ENCODE assay signal across 20 cellular contexts in genomic region chr3:29514170-29514569, GRCh38.
DNase-seq lines count a peak whose midpoint lies in the region; ATAC-seq, FAIRE-seq and TF ChIP-seq lines count a peak whose summit lies in the region.
"Had no signal": no experiment of that assay in that cellular context is flagged by ENCODE, and none has a peak within 500 bp of the region (broad histone marks: within the 10 kb centered on the region; RNA-seq: fewer than 3 reads in every experiment).

No MANE protein-coding gene starts in this region.

- ATAC-seq in HG02763 (IDR thresholded peaks at IDR 0.05; ENCODE audit: unreplicated experiment): no peak
- no peak for ATAC-seq in HG02623 (IDR thresholded peaks at IDR 0.05; ENCODE audit: unreplicated experiment)
- ATAC-seq: activated CD8-positive, alpha-beta T cell treated with anti-CD3 and anti-CD28 coated beads for 36 hours; effector memory CD8-positive, alpha-beta T cell; natural killer cell treated with Interleukin-12 subunit alpha and Interleukin-12 subunit beta and Interleukin-15 and Interleukin-18, amount 100 ng/mL, for 72 hours had no signal

- H4K20me1 ChIP-seq in BLaER1 treated with 17β-estradiol and CSF1 and Interleukin-3, amounts not matched to agents 10 nM and 100 nM: no peaks in the 10 kb centered on the region
- H4K20me1 ChIP-seq in osteoblast (ENCODE audit: insufficient read depth, low read length): peaks cover 2% of the 10 kb centered on the region

- no peak for FAIRE-seq in frontal cortex (lab: Jason Lieb, UNC)

- H3K27ac ChIP-seq in BLaER1 treated with 17β-estradiol and CSF1 and Interleukin-3, amounts not matched to agents 10 nM and 100 nM: peak overlapping the region in 6 of 11 experiments; percentile 9 to 66 (median 51); a peak in 9 of 22 replicates
- H3K27ac ChIP-seq in osteoblast (ENCODE audit: low read depth, low read length): peak overlapping the region; percentile 21
- H3K27ac ChIP-seq: RWPE1 had no signal

- no peak overlapping the region for H2AFZ ChIP-seq in osteoblast (ENCODE audit: low read length)

- no peaks in the 10 kb centered on the region for H3K9me3 ChIP-seq in BLaER1 treated with 17β-estradiol and CSF1 and Interleukin-3, amounts not matched to agents 10 nM and 100 nM (replicated peaks in 1 of 11)
- H3K9me3 ChIP-seq in osteoblast (ENCODE audit: low read depth, low read length): no peaks in the 10 kb centered on the region

- H3K79me2 ChIP-seq in osteoblast (ENCODE audit: insufficient read depth, low read length): peaks cover 18% of the 10 kb centered on the region

- no peaks in the 10 kb centered on the region for H3K27me3 ChIP-seq in BLaER1 treated with 17β-estradiol and CSF1 and Interleukin-3, amounts not matched to agents 10 nM and 100 nM
- no peaks in the 10 kb centered on the region for H3K27me3 ChIP-seq in osteoblast (ENCODE audit: insufficient read depth, low read length)

- intact Hi-C loops in posterior cingulate gyrus (cut with DNase I): no loop called here

- no peak for TF ChIP-seq CTCF in fibroblast of pulmonary artery (IDR thresholded peaks at IDR 0.05; ENCODE audit: low read length, missing control alignments)
- TF ChIP-seq CTCF in osteoblast (IDR thresholded peaks at IDR 0.05; ENCODE audit: extremely low read depth, low read depth, low read length): no peak

- H3K4me2 ChIP-seq in BLaER1 treated with 17β-estradiol and CSF1 and Interleukin-3, amounts not matched to agents 10 nM and 100 nM: peak overlapping the region in 10 of 11 experiments; percentile 0 to 79 (median 56); a peak in 16 of 22 replicates
- H3K4me2 ChIP-seq in osteoblast (ENCODE audit: insufficient read depth, low read length): peak overlapping the region; percentile 78

- DNase-seq in NOMO-1 treated with dmso at 0.1 percent for 144 hours (lab: John Stamatoyannopoulos, UW; ENCODE audit: unreplicated experiment): peak; percentile 34
- DNase-seq in fibroblast of pulmonary artery (ENCODE audit: low read depth): peak; percentile 76
- no peak for DNase-seq in osteoblast (ENCODE audit: insufficient read length, low spot score, missing footprints)
- no peak for DNase-seq in posterior cingulate gyrus
- no peak for DNase-seq in frontal cortex (ENCODE audit: low spot score in 2 of 2)
- DNase-seq: activated CD8-positive, alpha-beta T cell treated with anti-CD3 and anti-CD28 coated beads for 36 hours; activated naive CD8-positive, alpha-beta T cell treated with anti-CD3 and anti-CD28 coated beads, Interleukin-2, amount 10 ng/mL, durations not matched to agents 7 days and 5 days; activated T-cell treated with anti-CD3 and anti-CD28 coated beads, Interleukin-2, amount 50 U/mL, for 48 hours; caudate nucleus; effector memory CD8-positive, alpha-beta T cell; glutamatergic neuron; HFFc6; NCI-H1694 treated with DMSO at 0.1 percent for 48 hours; NCI-H446; stimulated activated CD4-positive, alpha-beta T cell treated with anti-CD3 and anti-CD28 coated beads, Interleukin-1b, Interleukin-23, amount 100 ng/mL, for 48 hours had no signal

- H3K4me1 ChIP-seq in BLaER1 treated with 17β-estradiol and CSF1 and Interleukin-3, amounts not matched to agents 10 nM and 100 nM: peaks cover 19 to 34% (median 32%) of the 10 kb centered on the region in 10 experiments; a peak in 19 of 20 replicates
- peaks cover 42% of the 10 kb centered on the region for H3K4me1 ChIP-seq in osteoblast (ENCODE audit: insufficient read depth, low read length)

- no peak overlapping the region for H3K9ac ChIP-seq in BLaER1 treated with 17β-estradiol and CSF1 and Interleukin-3, amounts not matched to agents 10 nM and 100 nM

- H3K36me3 ChIP-seq in BLaER1 treated with 17β-estradiol and CSF1 and Interleukin-3, amounts not matched to agents 10 nM and 100 nM: no peaks in the 10 kb centered on the region
- no peaks in the 10 kb centered on the region for H3K36me3 ChIP-seq in osteoblast (ENCODE audit: insufficient read depth, low read length)

- H3K4me3 ChIP-seq in BLaER1 treated with 17β-estradiol and CSF1 and Interleukin-3, amounts not matched to agents 10 nM and 100 nM: no peak overlapping the region
- H3K4me3 ChIP-seq in fibroblast of pulmonary artery (replicated peaks; ENCODE audit: low read depth, low read length) (no peak overlapping the region), osteoblast (ENCODE audit: insufficient read depth, low read length) (no peak overlapping the region)

Comparison
In these comparisons a context has a peak if more than half of its experiments do, and no peak if none do; other contexts are left out.
1. DNase-seq: peak in NOMO-1 treated with dmso at 0.1 percent for 144 hours (single experiment) and fibroblast of pulmonary artery (single experiment); none in osteoblast (single experiment), posterior cingulate gyrus (0 of 10) and frontal cortex (0 of 2).